In the genomic region with DNA sequence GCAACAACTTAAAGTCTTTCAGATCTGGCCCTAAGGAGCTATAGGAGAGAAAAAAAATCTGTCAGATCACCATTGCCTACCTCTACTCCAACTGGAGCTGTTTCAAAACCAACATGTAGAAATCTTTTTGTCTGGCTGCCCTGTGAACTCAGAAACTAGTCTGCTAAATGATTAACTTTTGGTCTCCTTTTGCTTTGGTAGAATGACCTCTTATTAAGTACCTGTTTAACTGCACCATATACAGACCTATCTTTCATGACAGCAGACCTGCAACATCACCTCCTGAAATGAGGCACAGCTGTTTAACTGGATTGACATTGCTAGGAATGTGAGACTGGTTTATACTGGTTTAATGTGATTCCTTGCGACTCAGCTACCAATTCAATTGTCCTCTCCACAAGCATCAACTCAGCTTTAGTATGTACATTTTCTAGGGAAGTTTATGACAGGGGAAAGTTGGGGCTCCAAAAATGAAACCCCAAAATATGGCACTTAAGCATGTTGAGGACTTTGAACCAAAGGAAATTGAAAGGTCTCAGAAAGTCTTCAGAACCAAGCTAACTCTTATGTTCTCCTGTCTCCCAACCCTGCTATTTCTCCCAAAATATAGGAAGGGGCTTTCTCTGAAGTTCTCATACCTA, we compare ENCODE assay signal across 1 cellular context.
TF ChIP-seq lines count a peak whose summit lies in the region.

No MANE protein-coding gene starts in this region.

TF ChIP-seq in K562, 482 proteins besides CTCF, POLR2A, EP300 and RAD21:
- 0 out of 2 replicates have a peak, but pooled peaks have one; percentile 15 for TF ChIP-seq TAF7 (tag; IDR thresholded peaks at IDR 0.05)
- TF ChIP-seq, protein P1, sequence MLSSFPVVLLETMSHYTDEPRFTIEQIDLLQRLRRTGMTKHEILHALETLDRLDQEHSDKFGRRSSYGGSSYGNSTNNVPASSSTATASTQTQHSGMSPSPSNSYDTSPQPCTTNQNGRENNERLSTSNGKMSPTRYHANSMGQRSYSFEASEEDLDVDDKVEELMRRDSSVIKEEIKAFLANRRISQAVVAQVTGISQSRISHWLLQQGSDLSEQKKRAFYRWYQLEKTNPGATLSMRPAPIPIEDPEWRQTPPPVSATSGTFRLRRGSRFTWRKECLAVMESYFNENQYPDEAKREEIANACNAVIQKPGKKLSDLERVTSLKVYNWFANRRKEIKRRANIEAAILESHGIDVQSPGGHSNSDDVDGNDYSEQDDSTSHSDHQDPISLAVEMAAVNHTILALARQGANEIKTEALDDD (IDR thresholded peaks at IDR 0.05): peak; percentile 52; the same call in 1 of the 2 replicates
- TF ChIP-seq, protein P2, sequence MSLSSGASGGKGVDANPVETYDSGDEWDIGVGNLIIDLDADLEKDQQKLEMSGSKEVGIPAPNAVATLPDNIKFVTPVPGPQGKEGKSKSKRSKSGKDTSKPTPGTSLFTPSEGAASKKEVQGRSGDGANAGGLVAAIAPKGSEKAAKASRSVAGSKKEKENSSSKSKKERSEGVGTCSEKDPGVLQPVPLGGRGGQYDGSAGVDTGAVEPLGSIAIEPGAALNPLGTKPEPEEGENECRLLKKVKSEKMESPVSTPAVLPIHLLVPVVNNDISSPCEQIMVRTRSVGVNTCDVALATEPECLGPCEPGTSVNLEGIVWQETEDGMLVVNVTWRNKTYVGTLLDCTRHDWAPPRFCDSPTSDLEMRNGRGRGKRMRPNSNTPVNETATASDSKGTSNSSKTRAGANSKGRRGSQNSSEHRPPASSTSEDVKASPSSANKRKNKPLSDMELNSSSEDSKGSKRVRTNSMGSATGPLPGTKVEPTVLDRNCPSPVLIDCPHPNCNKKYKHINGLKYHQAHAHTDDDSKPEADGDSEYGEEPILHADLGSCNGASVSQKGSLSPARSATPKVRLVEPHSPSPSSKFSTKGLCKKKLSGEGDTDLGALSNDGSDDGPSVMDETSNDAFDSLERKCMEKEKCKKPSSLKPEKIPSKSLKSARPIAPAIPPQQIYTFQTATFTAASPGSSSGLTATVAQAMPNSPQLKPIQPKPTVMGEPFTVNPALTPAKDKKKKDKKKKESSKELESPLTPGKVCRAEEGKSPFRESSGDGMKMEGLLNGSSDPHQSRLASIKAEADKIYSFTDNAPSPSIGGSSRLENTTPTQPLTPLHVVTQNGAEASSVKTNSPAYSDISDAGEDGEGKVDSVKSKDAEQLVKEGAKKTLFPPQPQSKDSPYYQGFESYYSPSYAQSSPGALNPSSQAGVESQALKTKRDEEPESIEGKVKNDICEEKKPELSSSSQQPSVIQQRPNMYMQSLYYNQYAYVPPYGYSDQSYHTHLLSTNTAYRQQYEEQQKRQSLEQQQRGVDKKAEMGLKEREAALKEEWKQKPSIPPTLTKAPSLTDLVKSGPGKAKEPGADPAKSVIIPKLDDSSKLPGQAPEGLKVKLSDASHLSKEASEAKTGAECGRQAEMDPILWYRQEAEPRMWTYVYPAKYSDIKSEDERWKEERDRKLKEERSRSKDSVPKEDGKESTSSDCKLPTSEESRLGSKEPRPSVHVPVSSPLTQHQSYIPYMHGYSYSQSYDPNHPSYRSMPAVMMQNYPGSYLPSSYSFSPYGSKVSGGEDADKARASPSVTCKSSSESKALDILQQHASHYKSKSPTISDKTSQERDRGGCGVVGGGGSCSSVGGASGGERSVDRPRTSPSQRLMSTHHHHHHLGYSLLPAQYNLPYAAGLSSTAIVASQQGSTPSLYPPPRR (CRISPR knock-in tag; IDR thresholded peaks at IDR 0.05; ENCODE audit: borderline replicate concordance): no peak
- peak; percentile 42; the same call in 1 of the 2 replicates for TF ChIP-seq TEAD4 (IDR thresholded peaks at IDR 0.05; ENCODE audit: low read length)
- TF ChIP-seq TEAD4 (CRISPR knock-in tag; IDR thresholded peaks at IDR 0.05; ENCODE audit: borderline replicate concordance): no peak
- TF ChIP-seq, protein P3, sequence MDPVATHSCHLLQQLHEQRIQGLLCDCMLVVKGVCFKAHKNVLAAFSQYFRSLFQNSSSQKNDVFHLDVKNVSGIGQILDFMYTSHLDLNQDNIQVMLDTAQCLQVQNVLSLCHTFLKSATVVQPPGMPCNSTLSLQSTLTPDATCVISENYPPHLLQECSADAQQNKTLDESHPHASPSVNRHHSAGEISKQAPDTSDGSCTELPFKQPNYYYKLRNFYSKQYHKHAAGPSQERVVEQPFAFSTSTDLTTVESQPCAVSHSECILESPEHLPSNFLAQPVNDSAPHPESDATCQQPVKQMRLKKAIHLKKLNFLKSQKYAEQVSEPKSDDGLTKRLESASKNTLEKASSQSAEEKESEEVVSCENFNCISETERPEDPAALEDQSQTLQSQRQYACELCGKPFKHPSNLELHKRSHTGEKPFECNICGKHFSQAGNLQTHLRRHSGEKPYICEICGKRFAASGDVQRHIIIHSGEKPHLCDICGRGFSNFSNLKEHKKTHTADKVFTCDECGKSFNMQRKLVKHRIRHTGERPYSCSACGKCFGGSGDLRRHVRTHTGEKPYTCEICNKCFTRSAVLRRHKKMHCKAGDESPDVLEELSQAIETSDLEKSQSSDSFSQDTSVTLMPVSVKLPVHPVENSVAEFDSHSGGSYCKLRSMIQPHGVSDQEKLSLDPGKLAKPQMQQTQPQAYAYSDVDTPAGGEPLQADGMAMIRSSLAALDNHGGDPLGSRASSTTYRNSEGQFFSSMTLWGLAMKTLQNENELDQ (CRISPR knock-in tag; IDR thresholded peaks at IDR 0.05; ENCODE audit: borderline replicate concordance): no peak
- no peak for TF ChIP-seq DMBX1 (CRISPR knock-in tag; IDR thresholded peaks at IDR 0.05; ENCODE audit: borderline replicate concordance)
- no peak for TF ChIP-seq FOXA1 (IDR thresholded peaks at IDR 0.05; ENCODE audit: borderline replicate concordance)
- peak; percentile 53; the same call in 1 of the 2 replicates for TF ChIP-seq PKNOX1 (IDR thresholded peaks at IDR 0.05)
- no peak for TF ChIP-seq POLR2G (IDR thresholded peaks at IDR 0.05; ENCODE audit: low read depth, low read length)
- no peak for TF ChIP-seq WHSC1 (IDR thresholded peaks at IDR 0.05; ENCODE audit: low read length)
- no peak for TF ChIP-seq SLC30A9 (CRISPR knock-in tag; IDR thresholded peaks at IDR 0.05)
- no peak for TF ChIP-seq HDAC3 (IDR thresholded peaks at IDR 0.05; ENCODE audit: borderline replicate concordance, partially characterized antibody)
- 0 out of 2 replicates have a peak, but pooled peaks have one; percentile 20 for TF ChIP-seq CBFA2T3 (IDR thresholded peaks at IDR 0.05)
- TF ChIP-seq RERE (CRISPR knock-in tag; IDR thresholded peaks at IDR 0.05; ENCODE audit: borderline replicate concordance): no peak
